Comparison of ENCODE assay signal across 8 cellular contexts in genomic region chrX:65595460-65595876, GRCh38.
DNase-seq lines count a peak whose midpoint lies in the region; ATAC-seq and TF ChIP-seq lines count a peak whose summit lies in the region.

No MANE protein-coding gene starts in this region.

- H3K36me3 Mint-ChIP-seq in stimulated activated naive CD8-positive, alpha-beta T cell treated with anti-CD3 and anti-CD28 coated beads, Interleukin-15, Interleukin-2, amounts not matched to agents 100 ng/mL and 50 ng/mL, for 24 hours (ENCODE audit: low read depth), result no peaks in the 10 kb centered on the region

- no peaks in the 10 kb centered on the region for H3K79me2 ChIP-seq in neural cell (replicated peaks; ENCODE audit: insufficient read depth, low read length)

- H3K27ac Mint-ChIP-seq in stimulated activated naive CD8-positive, alpha-beta T cell treated with anti-CD3 and anti-CD28 coated beads, Interleukin-15, Interleukin-2, amounts not matched to agents 100 ng/mL and 50 ng/mL, for 24 hours, result peak overlapping the region; percentile 96

- H3K4me3 Mint-ChIP-seq in stimulated activated naive CD8-positive, alpha-beta T cell treated with anti-CD3 and anti-CD28 coated beads, Interleukin-15, Interleukin-2, amounts not matched to agents 100 ng/mL and 50 ng/mL, for 24 hours, result peak overlapping the region; percentile 62

- H2AFZ ChIP-seq in neural cell (ENCODE audit: low read depth, low read length), result no peak overlapping the region

- peak; percentile 85 for ATAC-seq in GM21723 (IDR thresholded peaks at IDR 0.05; ENCODE audit: unreplicated experiment)

- H3K4me1 Mint-ChIP-seq in stimulated activated naive CD8-positive, alpha-beta T cell treated with anti-CD3 and anti-CD28 coated beads, Interleukin-15, Interleukin-2, amounts not matched to agents 100 ng/mL and 50 ng/mL, for 24 hours (ENCODE audit: low read depth), result peaks cover 64% of the 10 kb centered on the region

- no peaks in the 10 kb centered on the region for H4K20me1 ChIP-seq in neural cell (ENCODE audit: insufficient read depth)

- TF ChIP-seq RAD21 in neural cell (conservative IDR thresholded peaks at IDR 0.05), result peak; percentile 52

- H3K36me3 ChIP-seq in KOPT-K1 (ENCODE audit: insufficient read depth, low read length), result no peaks in the 10 kb centered on the region
- H3K36me3 ChIP-seq in neural cell (ENCODE audit: insufficient read depth, low read length), result no peaks in the 10 kb centered on the region

- H3K27me3 ChIP-seq in neural cell (ENCODE audit: insufficient read depth, low read depth, low read length), result no peaks in the 10 kb centered on the region

- DNase-seq in DMS53 (lab: John Stamatoyannopoulos, UW), result peak; percentile 93
- DNase-seq in RPMI7951 (ENCODE audit: low read depth), result peak; percentile 91
- DNase-seq in activated T-helper 1 cell treated with anti-CD3 and anti-CD28 coated beads, Interleukin-2, amount 50 U/mL, for 16 hours (ENCODE audit: low read depth in 1 of 2, low spot score in 1 of 2), result peak; percentile 73 to 80
- peak; percentile 96 for DNase-seq in fibroblast of peridontal ligament (ENCODE audit: extremely low read depth)

- no peak for TF ChIP-seq EP300 in neural cell (conservative IDR thresholded peaks at IDR 0.05; ENCODE audit: poor library complexity, severe bottlenecking)

- no peaks in the 10 kb centered on the region for H3K9me2 ChIP-seq in neural cell (ENCODE audit: insufficient read depth, low read length)

- H3K4me3 ChIP-seq in neural cell (ENCODE audit: low read length), result no peak overlapping the region

- peak; percentile 72 for TF ChIP-seq CTCF in neural cell (IDR thresholded peaks at IDR 0.05; ENCODE audit: poor library complexity, severe bottlenecking)

- H3F3A ChIP-seq in neural cell (ENCODE audit: insufficient read depth, low read length, poor library complexity, severe bottlenecking), result no peaks in the 10 kb centered on the region

- H3K9ac ChIP-seq in neural cell (ENCODE audit: low read length), result no peak overlapping the region

- no peaks in the 10 kb centered on the region for H3K9me3 Mint-ChIP-seq in stimulated activated naive CD8-positive, alpha-beta T cell treated with anti-CD3 and anti-CD28 coated beads, Interleukin-15, Interleukin-2, amounts not matched to agents 100 ng/mL and 50 ng/mL, for 24 hours

- H3K27ac ChIP-seq in KOPT-K1 (ENCODE audit: low read depth, low read length, poor library complexity, severe bottlenecking) (peak overlapping the region; percentile 79), neural cell (ENCODE audit: low read length) (no peak overlapping the region)

- H3K27me3 Mint-ChIP-seq in stimulated activated naive CD8-positive, alpha-beta T cell treated with anti-CD3 and anti-CD28 coated beads, Interleukin-15, Interleukin-2, amounts not matched to agents 100 ng/mL and 50 ng/mL, for 24 hours, result no peaks in the 10 kb centered on the region

- H3K9me3 ChIP-seq in KOPT-K1 (ENCODE audit: insufficient read depth, low read length, poor library complexity, severe bottlenecking) (no peaks in the 10 kb centered on the region), neural cell (ENCODE audit: low read length) (no peaks in the 10 kb centered on the region)

- H3K4me2 ChIP-seq in neural cell (ENCODE audit: low read length), result no peak overlapping the region

TF ChIP-seq in neural cell, 6 proteins besides CTCF, POLR2A, EP300 and RAD21:
- TF ChIP-seq MXI1 (conservative IDR thresholded peaks at IDR 0.05; ENCODE audit: poor library complexity, severe bottlenecking) (no peak), SMC3 (conservative IDR thresholded peaks at IDR 0.05; ENCODE audit: poor library complexity) (peak; percentile 48)
TF ChIP-seq in neural cell: peak in this region for 1.
